9 cellular contexts compared by ENCODE assay signal in genomic region chr6:490251-491037, GRCh38.
DNase-seq lines count a peak whose midpoint lies in the region; ATAC-seq, FAIRE-seq and TF ChIP-seq lines count a peak whose summit lies in the region.
"Had no signal": no experiment of that assay in that cellular context is flagged by ENCODE, and none has a peak within 500 bp of the region (broad histone marks: within the 10 kb centered on the region; RNA-seq: fewer than 3 reads in every experiment).

No MANE protein-coding gene starts in this region.

- CTCF ChIA-PET in K562 (lab: Yijun Ruan, JAX; ENCODE audit: low intra/inter-chr PET ratio) = no interaction called here

- in situ Hi-C loops in K562 (cut with MboI) = no loop called here

- DNase-seq in K562 (ENCODE audit: extremely low read depth in 1 of 4, low spot score in 3 of 4) (peak in 2 of 4 experiments; percentile 17 to 49), epidermal melanocyte (ENCODE audit: insufficient read length, low spot score) (no peak), thyroid gland (no peak), HUDEP-2 (lab: John Stamatoyannopoulos, UW; ENCODE audit: unreplicated experiment in 76 of 76) (no peak), posterior vena cava (ENCODE audit: low spot score) (no peak)

- H3K9ac ChIP-seq in Loucy (ENCODE audit: low read depth, low read length, poor library complexity, severe bottlenecking) (peak overlapping the region; percentile 18), K562 (ENCODE audit: insufficient read depth in 1 of 2, low read depth in 2 of 2, low read length in 2 of 2) (no peak overlapping the region)

- no peaks in the 10 kb centered on the region for H3K9me2 ChIP-seq in DOHH2 (replicated peaks; ENCODE audit: control insufficient read depth, low read length)
- H3K9me2 ChIP-seq in Loucy (replicated peaks; ENCODE audit: low read depth, low read length) = no peaks in the 10 kb centered on the region

- H3K4me1 ChIP-seq in DOHH2 (ENCODE audit: control insufficient read depth, low read length) (peaks cover 16% of the 10 kb centered on the region), Loucy (ENCODE audit: insufficient read depth, low read length, poor library complexity, severe bottlenecking) (peaks cover 61% of the 10 kb centered on the region), K562 (replicated peaks in 1 of 2; ENCODE audit: control insufficient read depth in 2 of 2, insufficient read depth in 2 of 2, low read length in 2 of 2) (peaks cover 0 to 7% of the 10 kb centered on the region in 2 experiments; a peak in 3 of 5 replicates), thyroid gland (no peaks in the 10 kb centered on the region)
- H3K4me1 ChIP-seq: vagina had no signal

- H3K27ac ChIP-seq in DOHH2 (ENCODE audit: low read depth, low read length) (no peak overlapping the region), K562 (ENCODE audit: extremely low read depth, low read depth, low read length) (peak overlapping the region; percentile 40; the same call in 2 of the 3 replicates), thyroid gland (no peak overlapping the region)
- H3K27ac ChIP-seq: vagina had no signal

- peak; percentile 42 for FAIRE-seq in K562 (lab: Jason Lieb, UNC)

- TF ChIP-seq POLR2A in K562 (conservative IDR thresholded peaks at IDR 0.05) = no peak
- TF ChIP-seq POLR2A in thyroid gland (IDR thresholded peaks at IDR 0.05) = no peak

- H3K4me2 ChIP-seq in DOHH2 (ENCODE audit: low read length) = peak overlapping the region; percentile 20
- H3K4me2 ChIP-seq in Loucy (ENCODE audit: low read depth, low read length, poor library complexity, severe bottlenecking) = peak overlapping the region; percentile 67
- H3K4me2 ChIP-seq in K562 (ENCODE audit: insufficient read depth, low read length) = peak overlapping the region; percentile 33; the same call in 1 of the 2 replicates

- H2AFZ ChIP-seq in Loucy (ENCODE audit: low read length) = no peak overlapping the region
- H2AFZ ChIP-seq in K562 (ENCODE audit: low read depth, low read length) = peak overlapping the region; percentile 57

- intact Hi-C loops in K562 (cut with micrococcal nuclease) = no loop called here
- intact Hi-C loops in thyroid gland (cut with DNase I) = no loop called here
- intact Hi-C loops in posterior vena cava (cut with DNase I) = no loop called here

- no peak for TF ChIP-seq EP300 in K562 (IDR thresholded peaks at IDR 0.05; ENCODE audit: low read length)

- BruUV-seq in K562 (replicated peaks; lab: Mats Ljungman, UMichigan) = no TSS peak

- H3K79me2 ChIP-seq in DOHH2 (ENCODE audit: control insufficient read depth, low read length) (no peaks in the 10 kb centered on the region), Loucy (ENCODE audit: insufficient read depth, low read length) (no peaks in the 10 kb centered on the region), K562 (ENCODE audit: control insufficient read depth, insufficient read depth, low read length) (no peaks in the 10 kb centered on the region)

- H3K36me3 ChIP-seq in DOHH2 (ENCODE audit: control insufficient read depth, low read length) = no peaks in the 10 kb centered on the region
- H3K36me3 ChIP-seq in Loucy (ENCODE audit: insufficient read depth, low read length) = peaks cover 7% of the 10 kb centered on the region; the same call in 1 of the 2 replicates
- no peaks in the 10 kb centered on the region; the same call in 2 of the 3 replicates for H3K36me3 ChIP-seq in K562 (ENCODE audit: control insufficient read depth, insufficient read depth, low read length)
- peaks cover 17 to 21% of the 10 kb centered on the region in 2 donors for H3K36me3 ChIP-seq in thyroid gland

- ATAC-seq in GM19372 (IDR thresholded peaks at IDR 0.05; ENCODE audit: low read depth, unreplicated experiment) (peak; percentile 73), K562 (peak; percentile 92)

- no peak for TF ChIP-seq CTCF in DOHH2 (IDR thresholded peaks at IDR 0.05; ENCODE audit: low read depth, low read length, poor library complexity, severe bottlenecking)
- TF ChIP-seq CTCF in Loucy (conservative IDR thresholded peaks at IDR 0.05; ENCODE audit: low read length) = no peak
- no peak for TF ChIP-seq CTCF in K562 (IDR thresholded peaks at IDR 0.05 in 2 of 3, conservative IDR thresholded peaks at IDR 0.05 in 1 of 3; ENCODE audit: insufficient read depth in 2 of 3, low read depth in 1 of 3, low read length in 3 of 3)
- no peak for TF ChIP-seq CTCF in thyroid gland (IDR thresholded peaks at IDR 0.05)

- H3K27me3 ChIP-seq in DOHH2 (ENCODE audit: control insufficient read depth, low read length) (no peaks in the 10 kb centered on the region), Loucy (ENCODE audit: insufficient read depth, low read length, poor library complexity, severe bottlenecking) (no peaks in the 10 kb centered on the region), K562 (ENCODE audit: control insufficient read depth in 2 of 2, insufficient read depth in 2 of 2, low read length in 2 of 2) (no peaks in the 10 kb centered on the region), thyroid gland (no peaks in the 10 kb centered on the region)
- H3K27me3 ChIP-seq: vagina had no signal

- TF ChIP-seq RAD21 in K562 (CRISPR knock-in tag; conservative IDR thresholded peaks at IDR 0.05 in 1 of 2, IDR thresholded peaks at IDR 0.05 in 1 of 2) = no peak

- H3K4me3 ChIP-seq in DOHH2 (ENCODE audit: low read length) (no peak overlapping the region), Loucy (ENCODE audit: low read length, poor library complexity, severe bottlenecking) (peak overlapping the region; percentile 38), K562 (no peak overlapping the region), thyroid gland (replicated peaks in 1 of 3) (no peak overlapping the region)
- H3K4me3 ChIP-seq: vagina had no signal

- no peaks in the 10 kb centered on the region for H3F3A ChIP-seq in DOHH2 (ENCODE audit: control insufficient read depth, insufficient read depth)
- peaks cover 6% of the 10 kb centered on the region for H3F3A ChIP-seq in Loucy (ENCODE audit: low read depth)

- POLR2A ChIA-PET in K562 (lab: Yijun Ruan, JAX) = interaction anchor here (0.6 to 1.3 kb wide), 3 partner anchors 10 to 16 kb away, joined by 3 read pairs; no protein-coding TSS in a partner anchor

- 10% methylated on average over 6 of the region's 6 CpGs for WGBS in K562 (ENCODE audit: insufficient coverage, low coverage, missing lambda C conversion rate)
- WGBS in thyroid gland, 2 donors = 83 to 91% methylated on average over 6 of the region's 6 CpGs

- no peaks in the 10 kb centered on the region for H3K9me3 ChIP-seq in DOHH2 (ENCODE audit: control insufficient read depth, insufficient read depth, low read length)
- H3K9me3 ChIP-seq in Loucy (ENCODE audit: insufficient read depth, low read depth, low read length) = no peaks in the 10 kb centered on the region
- no peaks in the 10 kb centered on the region for H3K9me3 ChIP-seq in K562 (replicated peaks; ENCODE audit: control insufficient read depth, insufficient read depth, low read depth, low read length)
- no peaks in the 10 kb centered on the region for H3K9me3 ChIP-seq in thyroid gland
- H3K9me3 ChIP-seq: vagina had no signal

- H4K20me1 ChIP-seq in DOHH2 (ENCODE audit: control insufficient read depth, insufficient read depth, low read depth, low read length) (no peaks in the 10 kb centered on the region), Loucy (ENCODE audit: insufficient read depth, low read length, poor library complexity, severe bottlenecking) (no peaks in the 10 kb centered on the region), K562 (replicated peaks; ENCODE audit: control insufficient read depth, insufficient read depth, low read length) (no peaks in the 10 kb centered on the region)

- H3K9me1 ChIP-seq in K562 (ENCODE audit: control insufficient read depth, insufficient read depth, low read length) = no peaks in the 10 kb centered on the region

TF ChIP-seq in K562, 482 proteins besides CTCF, POLR2A, EP300 and RAD21 (continues in another document):
- 0 out of 2 replicates have a peak, but pooled peaks have one; percentile 21 for TF ChIP-seq FOSL1 (tag; conservative IDR thresholded peaks at IDR 0.05)
- no peak for TF ChIP-seq SNIP1 (IDR thresholded peaks at IDR 0.05; ENCODE audit: low read depth)
- peak; percentile 30; the same call in 1 of the 2 replicates for TF ChIP-seq CREM (IDR thresholded peaks at IDR 0.05; ENCODE audit: low read depth)
- TF ChIP-seq ZNF316 (IDR thresholded peaks at IDR 0.05) = peak; percentile 97
- TF ChIP-seq FOXK2 (conservative IDR thresholded peaks at IDR 0.05 in 1 of 2, IDR thresholded peaks at IDR 0.05 in 1 of 2; ENCODE audit: low read depth in 2 of 2) = peak in 1 of 2 experiments; percentile 43; a peak in 1 of 4 replicates
- TF ChIP-seq PPARD (CRISPR knock-in tag; IDR thresholded peaks at IDR 0.05) = no peak
- TF ChIP-seq PKNOX1 (IDR thresholded peaks at IDR 0.05) = peak; percentile 86
